ENCODE assay signal across 1 cellular context in the genomic region with DNA sequence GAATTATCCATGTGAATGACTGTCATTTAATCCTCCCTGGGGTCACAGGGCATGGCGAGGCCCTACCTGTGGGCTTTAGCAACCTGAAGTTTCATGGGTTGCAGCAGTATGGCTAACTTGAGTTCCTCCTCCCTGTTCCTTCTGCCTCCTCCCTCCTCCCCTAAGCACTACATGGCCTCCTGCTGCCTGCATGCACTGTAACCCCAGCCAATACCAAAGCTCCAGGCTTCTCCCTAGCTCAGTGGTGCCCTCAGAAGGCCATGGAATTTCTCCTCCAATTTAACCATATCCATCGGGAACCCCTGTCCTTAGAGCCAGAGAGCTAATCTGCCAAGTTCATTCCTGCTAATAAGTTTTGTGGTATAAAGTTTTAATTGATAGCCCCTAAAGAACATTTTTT.
TF ChIP-seq lines count a peak whose summit lies in the region.

No MANE protein-coding gene starts in this region.

TF ChIP-seq in GM23338, 12 proteins besides CTCF, POLR2A, EP300 and RAD21:
- TF ChIP-seq, protein P1, sequence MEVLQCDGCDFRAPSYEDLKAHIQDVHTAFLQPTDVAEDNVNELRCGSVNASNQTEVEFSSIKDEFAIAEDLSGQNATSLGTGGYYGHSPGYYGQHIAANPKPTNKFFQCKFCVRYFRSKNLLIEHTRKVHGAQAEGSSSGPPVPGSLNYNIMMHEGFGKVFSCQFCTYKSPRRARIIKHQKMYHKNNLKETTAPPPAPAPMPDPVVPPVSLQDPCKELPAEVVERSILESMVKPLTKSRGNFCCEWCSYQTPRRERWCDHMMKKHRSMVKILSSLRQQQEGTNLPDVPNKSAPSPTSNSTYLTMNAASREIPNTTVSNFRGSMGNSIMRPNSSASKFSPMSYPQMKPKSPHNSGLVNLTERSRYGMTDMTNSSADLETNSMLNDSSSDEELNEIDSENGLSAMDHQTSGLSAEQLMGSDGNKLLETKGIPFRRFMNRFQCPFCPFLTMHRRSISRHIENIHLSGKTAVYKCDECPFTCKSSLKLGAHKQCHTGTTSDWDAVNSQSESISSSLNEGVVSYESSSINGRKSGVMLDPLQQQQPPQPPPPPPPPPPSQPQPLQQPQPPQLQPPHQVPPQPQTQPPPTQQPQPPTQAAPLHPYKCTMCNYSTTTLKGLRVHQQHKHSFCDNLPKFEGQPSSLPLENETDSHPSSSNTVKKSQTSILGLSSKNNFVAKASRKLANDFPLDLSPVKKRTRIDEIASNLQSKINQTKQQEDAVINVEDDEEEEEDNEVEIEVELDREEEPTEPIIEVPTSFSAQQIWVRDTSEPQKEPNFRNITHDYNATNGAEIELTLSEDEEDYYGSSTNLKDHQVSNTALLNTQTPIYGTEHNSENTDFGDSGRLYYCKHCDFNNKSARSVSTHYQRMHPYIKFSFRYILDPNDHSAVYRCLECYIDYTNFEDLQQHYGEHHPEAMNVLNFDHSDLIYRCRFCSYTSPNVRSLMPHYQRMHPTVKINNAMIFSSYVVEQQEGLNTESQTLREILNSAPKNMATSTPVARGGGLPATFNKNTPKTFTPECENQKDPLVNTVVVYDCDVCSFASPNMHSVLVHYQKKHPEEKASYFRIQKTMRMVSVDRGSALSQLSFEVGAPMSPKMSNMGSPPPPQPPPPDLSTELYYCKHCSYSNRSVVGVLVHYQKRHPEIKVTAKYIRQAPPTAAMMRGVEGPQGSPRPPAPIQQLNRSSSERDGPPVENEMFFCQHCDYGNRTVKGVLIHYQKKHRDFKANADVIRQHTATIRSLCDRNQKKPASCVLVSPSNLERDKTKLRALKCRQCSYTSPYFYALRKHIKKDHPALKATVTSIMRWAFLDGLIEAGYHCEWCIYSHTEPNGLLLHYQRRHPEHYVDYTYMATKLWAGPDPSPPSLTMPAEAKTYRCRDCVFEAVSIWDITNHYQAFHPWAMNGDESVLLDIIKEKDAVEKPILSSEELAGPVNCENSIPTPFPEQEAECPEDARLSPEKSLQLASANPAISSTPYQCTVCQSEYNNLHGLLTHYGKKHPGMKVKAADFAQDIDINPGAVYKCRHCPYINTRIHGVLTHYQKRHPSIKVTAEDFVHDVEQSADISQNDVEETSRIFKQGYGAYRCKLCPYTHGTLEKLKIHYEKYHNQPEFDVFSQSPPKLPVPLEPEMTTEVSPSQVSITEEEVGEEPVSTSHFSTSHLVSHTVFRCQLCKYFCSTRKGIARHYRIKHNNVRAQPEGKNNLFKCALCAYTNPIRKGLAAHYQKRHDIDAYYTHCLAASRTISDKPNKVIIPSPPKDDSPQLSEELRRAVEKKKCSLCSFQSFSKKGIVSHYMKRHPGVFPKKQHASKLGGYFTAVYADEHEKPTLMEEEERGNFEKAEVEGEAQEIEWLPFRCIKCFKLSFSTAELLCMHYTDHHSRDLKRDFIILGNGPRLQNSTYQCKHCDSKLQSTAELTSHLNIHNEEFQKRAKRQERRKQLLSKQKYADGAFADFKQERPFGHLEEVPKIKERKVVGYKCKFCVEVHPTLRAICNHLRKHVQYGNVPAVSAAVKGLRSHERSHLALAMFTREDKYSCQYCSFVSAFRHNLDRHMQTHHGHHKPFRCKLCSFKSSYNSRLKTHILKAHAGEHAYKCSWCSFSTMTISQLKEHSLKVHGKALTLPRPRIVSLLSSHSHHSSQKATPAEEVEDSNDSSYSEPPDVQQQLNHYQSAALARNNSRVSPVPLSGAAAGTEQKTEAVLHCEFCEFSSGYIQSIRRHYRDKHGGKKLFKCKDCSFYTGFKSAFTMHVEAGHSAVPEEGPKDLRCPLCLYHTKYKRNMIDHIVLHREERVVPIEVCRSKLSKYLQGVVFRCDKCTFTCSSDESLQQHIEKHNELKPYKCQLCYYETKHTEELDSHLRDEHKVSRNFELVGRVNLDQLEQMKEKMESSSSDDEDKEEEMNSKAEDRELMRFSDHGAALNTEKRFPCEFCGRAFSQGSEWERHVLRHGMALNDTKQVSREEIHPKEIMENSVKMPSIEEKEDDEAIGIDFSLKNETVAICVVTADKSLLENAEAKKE (CRISPR knock-in tag; IDR thresholded peaks at IDR 0.05), result peak; percentile 77
- no peak for TF ChIP-seq NANOG (IDR thresholded peaks at IDR 0.05; ENCODE audit: borderline replicate concordance)
- TF ChIP-seq, protein P2, sequence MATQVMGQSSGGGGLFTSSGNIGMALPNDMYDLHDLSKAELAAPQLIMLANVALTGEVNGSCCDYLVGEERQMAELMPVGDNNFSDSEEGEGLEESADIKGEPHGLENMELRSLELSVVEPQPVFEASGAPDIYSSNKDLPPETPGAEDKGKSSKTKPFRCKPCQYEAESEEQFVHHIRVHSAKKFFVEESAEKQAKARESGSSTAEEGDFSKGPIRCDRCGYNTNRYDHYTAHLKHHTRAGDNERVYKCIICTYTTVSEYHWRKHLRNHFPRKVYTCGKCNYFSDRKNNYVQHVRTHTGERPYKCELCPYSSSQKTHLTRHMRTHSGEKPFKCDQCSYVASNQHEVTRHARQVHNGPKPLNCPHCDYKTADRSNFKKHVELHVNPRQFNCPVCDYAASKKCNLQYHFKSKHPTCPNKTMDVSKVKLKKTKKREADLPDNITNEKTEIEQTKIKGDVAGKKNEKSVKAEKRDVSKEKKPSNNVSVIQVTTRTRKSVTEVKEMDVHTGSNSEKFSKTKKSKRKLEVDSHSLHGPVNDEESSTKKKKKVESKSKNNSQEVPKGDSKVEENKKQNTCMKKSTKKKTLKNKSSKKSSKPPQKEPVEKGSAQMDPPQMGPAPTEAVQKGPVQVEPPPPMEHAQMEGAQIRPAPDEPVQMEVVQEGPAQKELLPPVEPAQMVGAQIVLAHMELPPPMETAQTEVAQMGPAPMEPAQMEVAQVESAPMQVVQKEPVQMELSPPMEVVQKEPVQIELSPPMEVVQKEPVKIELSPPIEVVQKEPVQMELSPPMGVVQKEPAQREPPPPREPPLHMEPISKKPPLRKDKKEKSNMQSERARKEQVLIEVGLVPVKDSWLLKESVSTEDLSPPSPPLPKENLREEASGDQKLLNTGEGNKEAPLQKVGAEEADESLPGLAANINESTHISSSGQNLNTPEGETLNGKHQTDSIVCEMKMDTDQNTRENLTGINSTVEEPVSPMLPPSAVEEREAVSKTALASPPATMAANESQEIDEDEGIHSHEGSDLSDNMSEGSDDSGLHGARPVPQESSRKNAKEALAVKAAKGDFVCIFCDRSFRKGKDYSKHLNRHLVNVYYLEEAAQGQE (IDR thresholded peaks at IDR 0.05; ENCODE audit: unreplicated experiment), result no peak
- no peak for TF ChIP-seq STAT1 (IDR thresholded peaks at IDR 0.05; ENCODE audit: unreplicated experiment)
